In the genomic region with DNA sequence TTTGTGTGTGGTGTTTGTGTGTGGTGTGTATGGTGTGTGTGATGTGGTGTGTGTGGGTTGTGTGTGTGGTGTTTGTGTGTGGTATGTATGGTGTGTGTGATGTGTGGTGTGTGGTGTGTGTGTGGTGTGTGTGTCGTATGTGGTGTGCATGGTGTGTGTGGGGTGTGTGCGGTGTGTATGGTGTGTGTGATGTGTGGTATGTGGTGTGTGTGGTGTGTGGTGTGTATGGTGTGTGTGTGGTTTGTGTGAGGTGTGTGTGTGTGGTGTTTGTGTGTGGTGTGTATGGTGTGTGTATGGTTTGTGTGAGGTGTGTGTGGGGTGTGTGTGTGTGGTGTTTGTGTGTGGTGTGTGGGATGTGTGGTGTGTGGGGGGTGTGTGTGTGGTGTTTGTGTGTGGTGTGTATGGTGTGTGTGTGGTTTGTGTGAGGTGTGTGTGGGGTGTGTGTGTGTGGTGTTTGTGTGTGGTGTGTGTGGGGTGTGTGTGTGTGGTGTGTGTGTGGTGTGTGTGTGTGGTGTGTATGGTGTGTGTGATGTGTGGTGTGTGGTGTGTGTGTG, we compare ENCODE assay signal across 26 cellular contexts.
DNase-seq lines count a peak whose midpoint lies in the region; ATAC-seq, FAIRE-seq and TF ChIP-seq lines count a peak whose summit lies in the region.
"Had no signal": no experiment of that assay in that cellular context is flagged by ENCODE, and none has a peak within 500 bp of the region (broad histone marks: within the 10 kb centered on the region; RNA-seq: fewer than 3 reads in every experiment).

No MANE protein-coding gene starts in this region.

- H3K36me3 Mint-ChIP-seq in astrocyte (ENCODE audit: low read depth, unreplicated experiment), result no peaks in the 10 kb centered on the region
- H3K36me3 Mint-ChIP-seq in activated CD4-positive, alpha-beta memory T cell treated with anti-CD3 and anti-CD28 coated beads, Interleukin-2, amount 10 ng/mL, durations not matched to agents 7 days and 5 days (ENCODE audit: low read depth), result no peaks in the 10 kb centered on the region

- H3K4me1 ChIP-seq in astrocyte (ENCODE audit: insufficient read depth, low read length), result no peaks in the 10 kb centered on the region
- H3K4me1 ChIP-seq in mesendoderm (ENCODE audit: control insufficient read depth, low read depth, low read length), result no peaks in the 10 kb centered on the region
- H3K4me1 ChIP-seq: colonic mucosa, testis had no signal

- H2BK120ac ChIP-seq in mesendoderm (ENCODE audit: low read depth, low read length), result no peak overlapping the region

- H3K56ac ChIP-seq in mesendoderm (ENCODE audit: low read length), result no peak overlapping the region

- H3K9ac ChIP-seq in astrocyte (ENCODE audit: low read length), result no peak overlapping the region
- no peak overlapping the region for H3K9ac ChIP-seq in mesendoderm (ENCODE audit: low read length)
- H3K9ac ChIP-seq: SK-N-SH had no signal

- ATAC-seq in stimulated activated naive CD8-positive, alpha-beta T cell treated with anti-CD3 and anti-CD28 coated beads, Interleukin-15, amount 100 ng/mL, for 72 hours, result peak; percentile 32
- no peak for ATAC-seq in stimulated activated naive CD8-positive, alpha-beta T cell treated with anti-CD3 and anti-CD28 coated beads, Interleukin-15, Interleukin-2, amounts not matched to agents 100 U/mL and 50 U/mL, for 24 hours

- CTCF ChIA-PET in activated CD4-positive, alpha-beta memory T cell treated with anti-CD3 and anti-CD28 coated beads, Interleukin-2, amount 10 ng/mL, durations not matched to agents 7 days and 5 days (lab: Charles Lee), result no interaction called here

- no peaks in the 10 kb centered on the region for H3K79me1 ChIP-seq in mesendoderm (ENCODE audit: low read length)

- H3K27ac Mint-ChIP-seq in stimulated activated naive CD8-positive, alpha-beta T cell treated with anti-CD3 and anti-CD28 coated beads, Interleukin-15, amount 100 ng/mL, for 72 hours, result no peak overlapping the region
- H3K27ac Mint-ChIP-seq in astrocyte (ENCODE audit: unreplicated experiment), result no peak overlapping the region
- no peak overlapping the region for H3K27ac Mint-ChIP-seq in activated CD4-positive, alpha-beta memory T cell treated with anti-CD3 and anti-CD28 coated beads, Interleukin-2, amount 10 ng/mL, durations not matched to agents 7 days and 5 days
- H3K27ac Mint-ChIP-seq: T-helper 17 cell had no signal

- H3K9me3 Mint-ChIP-seq in stimulated activated naive CD8-positive, alpha-beta T cell treated with anti-CD3 and anti-CD28 coated beads, Interleukin-15, amount 100 ng/mL, for 72 hours, result no peaks in the 10 kb centered on the region
- no peaks in the 10 kb centered on the region for H3K9me3 Mint-ChIP-seq in astrocyte (ENCODE audit: unreplicated experiment)
- H3K9me3 Mint-ChIP-seq in activated CD4-positive, alpha-beta memory T cell treated with anti-CD3 and anti-CD28 coated beads, Interleukin-2, amount 10 ng/mL, durations not matched to agents 7 days and 5 days, result no peaks in the 10 kb centered on the region
- H3K9me3 Mint-ChIP-seq: neural crest cell had no signal

- no peak overlapping the region for H3K4me2 ChIP-seq in astrocyte (ENCODE audit: low read length)
- no peak overlapping the region for H3K4me2 ChIP-seq in mesendoderm (ENCODE audit: low read length)
- H3K4me2 ChIP-seq: SK-N-SH had no signal

- POLR2A ChIA-PET in activated CD4-positive, alpha-beta memory T cell treated with anti-CD3 and anti-CD28 coated beads, Interleukin-2, amount 10 ng/mL, durations not matched to agents 7 days and 5 days (lab: Charles Lee), result no interaction called here

- H4K20me1 ChIP-seq in astrocyte (ENCODE audit: insufficient read depth, low read length), result peaks cover 6% of the 10 kb centered on the region

- peak; percentile 90 for FAIRE-seq in astrocyte (lab: Jason Lieb, UNC)

- TF ChIP-seq CTCF in astrocyte (IDR thresholded peaks at IDR 0.05; ENCODE audit: insufficient read depth, low read depth, low read length), result no peak

- H3K27me3 Mint-ChIP-seq in stimulated activated naive CD8-positive, alpha-beta T cell treated with anti-CD3 and anti-CD28 coated beads, Interleukin-15, amount 100 ng/mL, for 72 hours, result no peaks in the 10 kb centered on the region
- peaks cover 17% of the 10 kb centered on the region for H3K27me3 Mint-ChIP-seq in astrocyte (ENCODE audit: low read depth, unreplicated experiment)
- H3K27me3 Mint-ChIP-seq in activated CD4-positive, alpha-beta memory T cell treated with anti-CD3 and anti-CD28 coated beads, Interleukin-2, amount 10 ng/mL, durations not matched to agents 7 days and 5 days, result peaks cover 25% of the 10 kb centered on the region

- H4K8ac ChIP-seq in mesendoderm (ENCODE audit: low read depth, low read length), result no peak overlapping the region

- no peak overlapping the region for H2AK5ac ChIP-seq in mesendoderm (ENCODE audit: low read length)

- WGBS in mesendoderm (ENCODE audit: extremely low coverage, insufficient coverage, low lambda C conversion rate), result no CpG with 5 or more reads among the region's 2 CpGs

- no peak overlapping the region for H2BK15ac ChIP-seq in mesendoderm (replicated peaks; ENCODE audit: low read depth)

- no peak overlapping the region for H2BK5ac ChIP-seq in mesendoderm (ENCODE audit: low read length)

- H4K5ac ChIP-seq in mesendoderm (ENCODE audit: low read length), result no peak overlapping the region

- no peak overlapping the region for H3K27ac ChIP-seq in astrocyte (ENCODE audit: low read depth, low read length)
- no peak overlapping the region for H3K27ac ChIP-seq in mesendoderm (ENCODE audit: low read depth, low read length)
- H3K27ac ChIP-seq: colonic mucosa, heart left ventricle, testis had no signal

- no peak for DNase-seq in stimulated activated naive CD8-positive, alpha-beta T cell treated with anti-CD3 and anti-CD28 coated beads, Interleukin-15, amount 100 ng/mL, for 72 hours
- DNase-seq in stimulated activated naive CD8-positive, alpha-beta T cell treated with anti-CD3 and anti-CD28 coated beads, Interleukin-15, Interleukin-2, amounts not matched to agents 100 U/mL and 50 U/mL, for 24 hours, result no peak
- DNase-seq in astrocyte (ENCODE audit: low read depth) (no peak), mesendoderm (peak; percentile 30), NCI-H128 (lab: John Stamatoyannopoulos, UW; ENCODE audit: unreplicated experiment) (no peak), NCI-H2081 treated with DMSO at 0.1 percent for 48 hours (lab: John Stamatoyannopoulos, UW) (no peak), SIG-M5 treated with dmso at 0.1 percent for 504 hours (lab: John Stamatoyannopoulos, UW; ENCODE audit: unreplicated experiment) (no peak)
- DNase-seq in activated CD4-positive, alpha-beta memory T cell treated with anti-CD3 and anti-CD28 coated beads, Interleukin-2, amount 10 ng/mL, durations not matched to agents 7 days and 5 days, result no peak
- DNase-seq: activated naive CD4-positive, alpha-beta T cell treated with Interleukin-2 at 50 U/mL for 16 hours; activated T-cell treated with anti-CD3 and anti-CD28 coated beads, Interleukin-2, amount 50 U/mL, for 48 hours; amygdala; colonic mucosa; DMS79; effector memory CD4-positive, alpha-beta T cell; GDM1; KG1; NCI-H1436 treated with DMSO at 0.1 percent for 48 hours; NCI-H446 treated with DMSO at 0.1 percent for 48 hours; SK-N-SH; stimulated activated CD4-positive, alpha-beta T cell treated with anti-CD3 and anti-CD28 coated beads, Interleukin-15, amount 100 ng/mL, for 24 hours; stimulated activated naive CD4-positive, alpha-beta T cell; T-helper 17 cell had no signal

- no peak overlapping the region for H3K4me3 Mint-ChIP-seq in stimulated activated naive CD8-positive, alpha-beta T cell treated with anti-CD3 and anti-CD28 coated beads, Interleukin-15, amount 100 ng/mL, for 72 hours
- no peak overlapping the region for H3K4me3 Mint-ChIP-seq in astrocyte (ENCODE audit: unreplicated experiment)
- no peak overlapping the region for H3K4me3 Mint-ChIP-seq in activated CD4-positive, alpha-beta memory T cell treated with anti-CD3 and anti-CD28 coated beads, Interleukin-2, amount 10 ng/mL, durations not matched to agents 7 days and 5 days
- H3K4me3 Mint-ChIP-seq: neural crest cell, T-helper 17 cell had no signal

- H3K4me1 Mint-ChIP-seq in stimulated activated naive CD8-positive, alpha-beta T cell treated with anti-CD3 and anti-CD28 coated beads, Interleukin-15, amount 100 ng/mL, for 72 hours, result peaks cover 13% of the 10 kb centered on the region
- H3K4me1 Mint-ChIP-seq in astrocyte (ENCODE audit: low read depth, unreplicated experiment), result peaks cover 8% of the 10 kb centered on the region
- H3K4me1 Mint-ChIP-seq in activated CD4-positive, alpha-beta memory T cell treated with anti-CD3 and anti-CD28 coated beads, Interleukin-2, amount 10 ng/mL, durations not matched to agents 7 days and 5 days, result no peaks in the 10 kb centered on the region

- H3K23ac ChIP-seq in mesendoderm (ENCODE audit: low read length), result peak overlapping the region; percentile 59

- H3K27me3 ChIP-seq in astrocyte (ENCODE audit: insufficient read depth, low read length) (peaks cover 6% of the 10 kb centered on the region), mesendoderm (ENCODE audit: insufficient read depth, low read length, poor library complexity) (no peaks in the 10 kb centered on the region)
- H3K27me3 ChIP-seq: BE2C, colonic mucosa, heart left ventricle, testis had no signal

- H3K18ac ChIP-seq in mesendoderm (ENCODE audit: low read length), result no peak overlapping the region

- H3K36me3 ChIP-seq in astrocyte (ENCODE audit: insufficient read depth, low read length) (no peaks in the 10 kb centered on the region), mesendoderm (ENCODE audit: control insufficient read depth, insufficient read depth, low read length) (no peaks in the 10 kb centered on the region)
- H3K36me3 ChIP-seq: BE2C, colonic mucosa had no signal

- no peak overlapping the region for H3K4ac ChIP-seq in mesendoderm (ENCODE audit: low read depth, low read length)

- H2AFZ ChIP-seq in astrocyte (ENCODE audit: low read depth, low read length), result no peak overlapping the region

- H3K9me3 ChIP-seq in astrocyte (ENCODE audit: insufficient read depth, low read depth, low read length), result no peaks in the 10 kb centered on the region
- H3K9me3 ChIP-seq: BE2C, colonic mucosa, heart left ventricle, SK-N-SH, testis had no signal

- H3K79me2 ChIP-seq in astrocyte (ENCODE audit: insufficient read depth, low read length) (no peaks in the 10 kb centered on the region), mesendoderm (ENCODE audit: control insufficient read depth, insufficient read depth, low read length) (no peaks in the 10 kb centered on the region)

- H3K4me3 ChIP-seq in astrocyte (ENCODE audit: insufficient read depth, low read depth, low read length), result no peak overlapping the region
- H3K4me3 ChIP-seq in mesendoderm (ENCODE audit: low read length), result no peak overlapping the region
- H3K4me3 ChIP-seq: colonic mucosa, heart left ventricle, testis had no signal
